ENCODE assay signal across 1 cellular context in the genomic region with DNA sequence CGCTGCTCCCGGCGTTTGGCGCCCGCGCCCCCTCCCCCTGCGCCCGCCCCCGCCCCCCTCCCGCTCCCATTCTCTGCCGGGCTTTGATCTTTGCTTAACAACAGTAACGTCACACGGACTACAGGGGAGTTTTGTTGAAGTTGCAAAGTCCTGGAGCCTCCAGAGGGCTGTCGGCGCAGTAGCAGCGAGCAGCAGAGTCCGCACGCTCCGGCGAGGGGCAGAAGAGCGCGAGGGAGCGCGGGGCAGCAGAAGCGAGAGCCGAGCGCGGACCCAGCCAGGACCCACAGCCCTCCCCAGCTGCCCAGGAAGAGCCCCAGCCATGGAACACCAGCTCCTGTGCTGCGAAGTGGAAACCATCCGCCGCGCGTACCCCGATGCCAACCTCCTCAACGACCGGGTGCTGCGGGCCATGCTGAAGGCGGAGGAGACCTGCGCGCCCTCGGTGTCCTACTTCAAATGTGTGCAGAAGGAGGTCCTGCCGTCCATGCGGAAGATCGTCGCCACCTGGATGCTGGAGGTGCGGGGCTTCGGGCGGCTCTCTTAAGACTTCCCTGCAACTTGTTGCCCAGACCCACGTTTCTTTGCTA.
A peak's percentile ranks its signal among the peaks of the same experiment; 100 is the strongest.
TF ChIP-seq lines count a peak whose summit lies in the region.

A gene (plus strand): TSS at position 162 of the 587 bp plus-strand sequence. CDS start 158 bp downstream, at position 320.

TF ChIP-seq in GM23338, 12 proteins besides CTCF, POLR2A, EP300 and RAD21 (continued from another document):
- TF ChIP-seq, protein P1, sequence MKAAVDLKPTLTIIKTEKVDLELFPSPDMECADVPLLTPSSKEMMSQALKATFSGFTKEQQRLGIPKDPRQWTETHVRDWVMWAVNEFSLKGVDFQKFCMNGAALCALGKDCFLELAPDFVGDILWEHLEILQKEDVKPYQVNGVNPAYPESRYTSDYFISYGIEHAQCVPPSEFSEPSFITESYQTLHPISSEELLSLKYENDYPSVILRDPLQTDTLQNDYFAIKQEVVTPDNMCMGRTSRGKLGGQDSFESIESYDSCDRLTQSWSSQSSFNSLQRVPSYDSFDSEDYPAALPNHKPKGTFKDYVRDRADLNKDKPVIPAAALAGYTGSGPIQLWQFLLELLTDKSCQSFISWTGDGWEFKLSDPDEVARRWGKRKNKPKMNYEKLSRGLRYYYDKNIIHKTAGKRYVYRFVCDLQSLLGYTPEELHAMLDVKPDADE (IDR thresholded peaks at IDR 0.05) = peak; percentile 48; the same call in 1 of the 2 replicates
- TF ChIP-seq, protein P2, sequence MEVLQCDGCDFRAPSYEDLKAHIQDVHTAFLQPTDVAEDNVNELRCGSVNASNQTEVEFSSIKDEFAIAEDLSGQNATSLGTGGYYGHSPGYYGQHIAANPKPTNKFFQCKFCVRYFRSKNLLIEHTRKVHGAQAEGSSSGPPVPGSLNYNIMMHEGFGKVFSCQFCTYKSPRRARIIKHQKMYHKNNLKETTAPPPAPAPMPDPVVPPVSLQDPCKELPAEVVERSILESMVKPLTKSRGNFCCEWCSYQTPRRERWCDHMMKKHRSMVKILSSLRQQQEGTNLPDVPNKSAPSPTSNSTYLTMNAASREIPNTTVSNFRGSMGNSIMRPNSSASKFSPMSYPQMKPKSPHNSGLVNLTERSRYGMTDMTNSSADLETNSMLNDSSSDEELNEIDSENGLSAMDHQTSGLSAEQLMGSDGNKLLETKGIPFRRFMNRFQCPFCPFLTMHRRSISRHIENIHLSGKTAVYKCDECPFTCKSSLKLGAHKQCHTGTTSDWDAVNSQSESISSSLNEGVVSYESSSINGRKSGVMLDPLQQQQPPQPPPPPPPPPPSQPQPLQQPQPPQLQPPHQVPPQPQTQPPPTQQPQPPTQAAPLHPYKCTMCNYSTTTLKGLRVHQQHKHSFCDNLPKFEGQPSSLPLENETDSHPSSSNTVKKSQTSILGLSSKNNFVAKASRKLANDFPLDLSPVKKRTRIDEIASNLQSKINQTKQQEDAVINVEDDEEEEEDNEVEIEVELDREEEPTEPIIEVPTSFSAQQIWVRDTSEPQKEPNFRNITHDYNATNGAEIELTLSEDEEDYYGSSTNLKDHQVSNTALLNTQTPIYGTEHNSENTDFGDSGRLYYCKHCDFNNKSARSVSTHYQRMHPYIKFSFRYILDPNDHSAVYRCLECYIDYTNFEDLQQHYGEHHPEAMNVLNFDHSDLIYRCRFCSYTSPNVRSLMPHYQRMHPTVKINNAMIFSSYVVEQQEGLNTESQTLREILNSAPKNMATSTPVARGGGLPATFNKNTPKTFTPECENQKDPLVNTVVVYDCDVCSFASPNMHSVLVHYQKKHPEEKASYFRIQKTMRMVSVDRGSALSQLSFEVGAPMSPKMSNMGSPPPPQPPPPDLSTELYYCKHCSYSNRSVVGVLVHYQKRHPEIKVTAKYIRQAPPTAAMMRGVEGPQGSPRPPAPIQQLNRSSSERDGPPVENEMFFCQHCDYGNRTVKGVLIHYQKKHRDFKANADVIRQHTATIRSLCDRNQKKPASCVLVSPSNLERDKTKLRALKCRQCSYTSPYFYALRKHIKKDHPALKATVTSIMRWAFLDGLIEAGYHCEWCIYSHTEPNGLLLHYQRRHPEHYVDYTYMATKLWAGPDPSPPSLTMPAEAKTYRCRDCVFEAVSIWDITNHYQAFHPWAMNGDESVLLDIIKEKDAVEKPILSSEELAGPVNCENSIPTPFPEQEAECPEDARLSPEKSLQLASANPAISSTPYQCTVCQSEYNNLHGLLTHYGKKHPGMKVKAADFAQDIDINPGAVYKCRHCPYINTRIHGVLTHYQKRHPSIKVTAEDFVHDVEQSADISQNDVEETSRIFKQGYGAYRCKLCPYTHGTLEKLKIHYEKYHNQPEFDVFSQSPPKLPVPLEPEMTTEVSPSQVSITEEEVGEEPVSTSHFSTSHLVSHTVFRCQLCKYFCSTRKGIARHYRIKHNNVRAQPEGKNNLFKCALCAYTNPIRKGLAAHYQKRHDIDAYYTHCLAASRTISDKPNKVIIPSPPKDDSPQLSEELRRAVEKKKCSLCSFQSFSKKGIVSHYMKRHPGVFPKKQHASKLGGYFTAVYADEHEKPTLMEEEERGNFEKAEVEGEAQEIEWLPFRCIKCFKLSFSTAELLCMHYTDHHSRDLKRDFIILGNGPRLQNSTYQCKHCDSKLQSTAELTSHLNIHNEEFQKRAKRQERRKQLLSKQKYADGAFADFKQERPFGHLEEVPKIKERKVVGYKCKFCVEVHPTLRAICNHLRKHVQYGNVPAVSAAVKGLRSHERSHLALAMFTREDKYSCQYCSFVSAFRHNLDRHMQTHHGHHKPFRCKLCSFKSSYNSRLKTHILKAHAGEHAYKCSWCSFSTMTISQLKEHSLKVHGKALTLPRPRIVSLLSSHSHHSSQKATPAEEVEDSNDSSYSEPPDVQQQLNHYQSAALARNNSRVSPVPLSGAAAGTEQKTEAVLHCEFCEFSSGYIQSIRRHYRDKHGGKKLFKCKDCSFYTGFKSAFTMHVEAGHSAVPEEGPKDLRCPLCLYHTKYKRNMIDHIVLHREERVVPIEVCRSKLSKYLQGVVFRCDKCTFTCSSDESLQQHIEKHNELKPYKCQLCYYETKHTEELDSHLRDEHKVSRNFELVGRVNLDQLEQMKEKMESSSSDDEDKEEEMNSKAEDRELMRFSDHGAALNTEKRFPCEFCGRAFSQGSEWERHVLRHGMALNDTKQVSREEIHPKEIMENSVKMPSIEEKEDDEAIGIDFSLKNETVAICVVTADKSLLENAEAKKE (CRISPR knock-in tag; IDR thresholded peaks at IDR 0.05) = no peak
- peak; percentile 7 for TF ChIP-seq JUNB (IDR thresholded peaks at IDR 0.05; ENCODE audit: unreplicated experiment)
- no peak for TF ChIP-seq EZH2phosphoT487 (IDR thresholded peaks at IDR 0.05; ENCODE audit: unreplicated experiment)
